In genomic region chrX:14670819-14671218, GRCh38 we compare ENCODE assay signal across 15 cellular contexts.
DNase-seq lines count a peak whose midpoint lies in the region; ATAC-seq lines count a peak whose summit lies in the region.
"Had no signal": no experiment of that assay in that cellular context is flagged by ENCODE, and none has a peak within 500 bp of the region (broad histone marks: within the 10 kb centered on the region; RNA-seq: fewer than 3 reads in every experiment).

No MANE protein-coding gene starts in this region.

- DNase-seq in germinal center (ENCODE audit: low spot score) (peak; percentile 8), NCI-H526 treated with DMSO at 0.1 percent for 48 hours (lab: John Stamatoyannopoulos, UW) (no peak), NCI-H1417 treated with DMSO at 0.1 percent for 48 hours (lab: John Stamatoyannopoulos, UW) (no peak)
- DNase-seq in stimulated activated CD4-positive, alpha-beta T cell treated with anti-CD3 and anti-CD28 coated beads, Interleukin-4, amount 100 ng/mL, for 4 hours: no peak
- DNase-seq: activated CD4-positive, alpha-beta T cell treated with anti-CD3 and anti-CD28 coated beads for 1 hour; NCI-H748 treated with DMSO at 0.1 percent for 48 hours; ovary; stimulated activated CD4-positive, alpha-beta T cell treated with anti-CD3 and anti-CD28 coated beads, Interleukin-1b, Interleukin-23, amount 100 ng/mL, for 48 hours; stomach had no signal

- ATAC-seq in GM18907 (IDR thresholded peaks at IDR 0.05; ENCODE audit: unreplicated experiment): peak; percentile 66
- peak; percentile 79 for ATAC-seq in GM21717 (IDR thresholded peaks at IDR 0.05; ENCODE audit: unreplicated experiment)
- ATAC-seq in HG03108 (IDR thresholded peaks at IDR 0.05; ENCODE audit: unreplicated experiment): peak; percentile 53
- ATAC-seq in activated CD4-positive, CD25-positive, alpha-beta regulatory T cell treated with anti-CD3 and anti-CD28 coated beads, Interleukin-2, amount 50 U/mL, for 24 hours: no peak
- ATAC-seq: activated T-helper 17 cell treated with anti-CD3 and anti-CD28 coated beads, Interleukin-2, amount 50 U/mL, for 72 hours; SK-N-SH treated with all-trans-retinoic acid at 6 μM for 48 hours had no signal

Comparison
In these comparisons a context has a peak if more than half of its experiments do, and no peak if none do; other contexts are left out.
1. ATAC-seq: peak in GM18907 (single experiment), GM21717 (single experiment) and HG03108 (single experiment); none in activated CD4-positive, CD25-positive, alpha-beta regulatory T cell treated with anti-CD3 and anti-CD28 coated beads, Interleukin-2, amount 50 U/mL, for 24 hours (0 of 2).